1 cellular context compared by ENCODE assay signal in genomic region chr10:67259319-67259929, GRCh38.
TF ChIP-seq lines count a peak whose summit lies in the region.

No MANE protein-coding gene starts in this region.

TF ChIP-seq in HEK293, 187 proteins besides CTCF, POLR2A, EP300 and RAD21 (continued from another document):
- TF ChIP-seq ZNF513 (tag by site-specific recombination; IDR thresholded peaks at IDR 0.05) (no peak), ZNF426 (tag by site-specific recombination; IDR thresholded peaks at IDR 0.05) (no peak), GLI2 (tag by site-specific recombination; IDR thresholded peaks at IDR 0.05; ENCODE audit: borderline replicate concordance, low read depth) (no peak), ZNF654 (tag by site-specific recombination; IDR thresholded peaks at IDR 0.05; ENCODE audit: low read depth) (0 out of 2 replicates have a peak, but pooled peaks have one; percentile 3), ZNF596 (tag by site-specific recombination; IDR thresholded peaks at IDR 0.05) (no peak), ZNF660 (tag by site-specific recombination; IDR thresholded peaks at IDR 0.05) (no peak), WT1 (tag by site-specific recombination; IDR thresholded peaks at IDR 0.05) (peak; percentile 99)
- TF ChIP-seq, protein P1, sequence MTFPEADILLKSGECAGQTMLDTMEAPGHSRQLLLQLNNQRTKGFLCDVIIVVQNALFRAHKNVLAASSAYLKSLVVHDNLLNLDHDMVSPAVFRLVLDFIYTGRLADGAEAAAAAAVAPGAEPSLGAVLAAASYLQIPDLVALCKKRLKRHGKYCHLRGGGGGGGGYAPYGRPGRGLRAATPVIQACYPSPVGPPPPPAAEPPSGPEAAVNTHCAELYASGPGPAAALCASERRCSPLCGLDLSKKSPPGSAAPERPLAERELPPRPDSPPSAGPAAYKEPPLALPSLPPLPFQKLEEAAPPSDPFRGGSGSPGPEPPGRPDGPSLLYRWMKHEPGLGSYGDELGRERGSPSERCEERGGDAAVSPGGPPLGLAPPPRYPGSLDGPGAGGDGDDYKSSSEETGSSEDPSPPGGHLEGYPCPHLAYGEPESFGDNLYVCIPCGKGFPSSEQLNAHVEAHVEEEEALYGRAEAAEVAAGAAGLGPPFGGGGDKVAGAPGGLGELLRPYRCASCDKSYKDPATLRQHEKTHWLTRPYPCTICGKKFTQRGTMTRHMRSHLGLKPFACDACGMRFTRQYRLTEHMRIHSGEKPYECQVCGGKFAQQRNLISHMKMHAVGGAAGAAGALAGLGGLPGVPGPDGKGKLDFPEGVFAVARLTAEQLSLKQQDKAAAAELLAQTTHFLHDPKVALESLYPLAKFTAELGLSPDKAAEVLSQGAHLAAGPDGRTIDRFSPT (tag by site-specific recombination; IDR thresholded peaks at IDR 0.05): peak; percentile 60; the same call in 1 of the 2 replicates
TF ChIP-seq in HEK293: peak in this region for 10.
